In genomic region chr15:56247266-56247665, GRCh38 we compare ENCODE assay signal across 6 cellular contexts.
"Had no signal": no experiment of that assay in that cellular context is flagged by ENCODE, and none has a peak within 500 bp of the region (broad histone marks: within the 10 kb centered on the region; RNA-seq: fewer than 3 reads in every experiment).

No MANE protein-coding gene starts in this region.

- DNase-seq: H9, HCEC 1CT, HFFc6 had no signal

- H3K4me3 ChIP-seq: GM23338 had no signal

- H2AFZ ChIP-seq: GM23338 had no signal

- ATAC-seq: GM23338, HepG2 had no signal

- H3K4me2 ChIP-seq: GM23338 had no signal

- H3K27ac ChIP-seq: HL-60 had no signal
